1 cellular context compared by ENCODE assay signal in the genomic region with DNA sequence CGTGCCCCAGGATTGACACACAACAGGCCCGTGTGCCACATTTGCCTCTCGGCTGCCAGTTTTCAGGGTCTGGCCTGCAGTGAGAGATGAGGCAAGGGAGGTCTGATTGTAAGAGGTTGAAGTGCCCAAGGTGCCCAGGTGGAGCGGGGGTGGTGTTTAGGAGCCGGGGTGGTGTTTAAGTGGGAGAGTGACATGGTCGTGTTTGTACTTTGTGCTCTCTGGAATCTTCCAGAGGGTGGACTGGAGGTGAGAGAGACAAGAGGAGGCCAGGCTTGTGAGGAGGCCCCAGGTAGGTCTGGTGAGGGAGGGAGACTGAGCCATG.
TF ChIP-seq lines count a peak whose summit lies in the region.

No MANE protein-coding gene starts in this region.

TF ChIP-seq in IMR-90, 13 proteins besides CTCF, POLR2A, EP300 and RAD21:
- TF ChIP-seq CEBPB (IDR thresholded peaks at IDR 0.05; ENCODE audit: low read depth, low read length) = peak; percentile 33; the same call in 1 of the 2 replicates
- no peak for TF ChIP-seq MAZ (IDR thresholded peaks at IDR 0.05; ENCODE audit: borderline replicate concordance, low read depth, low read length)
- TF ChIP-seq RCOR1 (IDR thresholded peaks at IDR 0.05; ENCODE audit: insufficient replicate concordance, low read length) = no peak
